19 cellular contexts compared by ENCODE assay signal in genomic region chr3:159245871-159246270, GRCh38.
"Had no signal": no experiment of that assay in that cellular context is flagged by ENCODE, and none has a peak within 500 bp of the region (broad histone marks: within the 10 kb centered on the region; RNA-seq: fewer than 3 reads in every experiment).

No MANE protein-coding gene starts in this region.

- H3K4me1 ChIP-seq: gastrocnemius medialis, heart right ventricle had no signal

- H3K27ac Mint-ChIP-seq: endodermal cell; naive thymus-derived CD4-positive, alpha-beta T cell had no signal

- H3K4me1 Mint-ChIP-seq: naive thymus-derived CD4-positive, alpha-beta T cell had no signal

- H3K4me2 ChIP-seq: smooth muscle cell had no signal

- H3K9me3 Mint-ChIP-seq: endodermal cell had no signal

- H3K4me3 Mint-ChIP-seq: endodermal cell; naive thymus-derived CD4-positive, alpha-beta T cell had no signal

- ATAC-seq: gastrocnemius medialis; heart right ventricle; left lobe of liver; naive thymus-derived CD4-positive, alpha-beta T cell; right cardiac atrium had no signal

- H3K27me3 ChIP-seq: gastrocnemius medialis, heart right ventricle, neutrophil, ovary had no signal

- H3K36me3 Mint-ChIP-seq: naive thymus-derived CD4-positive, alpha-beta T cell had no signal

- H3K36me3 ChIP-seq: gastrocnemius medialis, heart right ventricle, neutrophil, ovary had no signal

- H3K27ac ChIP-seq: coronary artery, gastrocnemius medialis, heart right ventricle, neutrophil, ovary had no signal

- DNase-seq: effector CD4-positive, alpha-beta T cell; endodermal cell; erythroblast; gastrocnemius medialis; heart right ventricle; hypothalamus; islet precursor cell; mammary epithelial cell; naive thymus-derived CD4-positive, alpha-beta T cell; ovary; right cardiac atrium; stimulated activated CD4-positive, alpha-beta T cell treated with anti-CD3 and anti-CD28 coated beads, Interleukin-2, amount 100 ng/mL, for 48 hours; stimulated activated naive CD4-positive, alpha-beta T cell treated with Interleukin-2 at 50 U/mL for 16 hours; trophoblast cell had no signal

- H3K9me3 ChIP-seq: gastrocnemius medialis, heart right ventricle, neutrophil, ovary had no signal

- H3K4me3 ChIP-seq: coronary artery, gastrocnemius medialis, heart right ventricle, ovary, smooth muscle cell had no signal

- FAIRE-seq: endothelial cell of umbilical vein had no signal
